In genomic region chr7:30430777-30431176, GRCh38 we compare ENCODE assay signal across 1 cellular context.
TF ChIP-seq lines count a peak whose summit lies in the region.

No MANE protein-coding gene starts in this region.

TF ChIP-seq in GM12878, 131 proteins besides CTCF, POLR2A, EP300 and RAD21:
- TF ChIP-seq CHD2 (IDR thresholded peaks at IDR 0.05; ENCODE audit: borderline replicate concordance, low read depth, low read length) (no peak), TAF1 (IDR thresholded peaks at IDR 0.05; ENCODE audit: borderline replicate concordance, low read depth, low read length) (no peak), IKZF2 (IDR thresholded peaks at IDR 0.05) (no peak), MEF2A (IDR thresholded peaks at IDR 0.05; ENCODE audit: insufficient read depth, low read depth, low read length) (0 out of 2 replicates have a peak, but pooled peaks have one; percentile 21), EED (IDR thresholded peaks at IDR 0.05; ENCODE audit: low read depth) (no peak), NFYA (IDR thresholded peaks at IDR 0.05; ENCODE audit: borderline replicate concordance, low read depth, low read length) (no peak), BMI1 (IDR thresholded peaks at IDR 0.05; ENCODE audit: borderline replicate concordance) (no peak), SPI1 (IDR thresholded peaks at IDR 0.05; ENCODE audit: borderline replicate concordance, insufficient read depth, low read depth, low read length) (peak; percentile 21; the same call in 1 of the 2 replicates), MTA3 (IDR thresholded peaks at IDR 0.05; ENCODE audit: borderline replicate concordance, low read length) (no peak)
